ENCODE assay signal across 36 cellular contexts in genomic region chr3:11405323-11405722, GRCh38.
DNase-seq lines count a peak whose midpoint lies in the region; ATAC-seq, FAIRE-seq and TF ChIP-seq lines count a peak whose summit lies in the region.
"Had no signal": no experiment of that assay in that cellular context is flagged by ENCODE, and none has a peak within 500 bp of the region (broad histone marks: within the 10 kb centered on the region; RNA-seq: fewer than 3 reads in every experiment).

No MANE protein-coding gene starts in this region.

- no peaks in the 10 kb centered on the region for H3K4me1 ChIP-seq in HepG2 (ENCODE audit: insufficient read depth, low read length)
- no peaks in the 10 kb centered on the region for H3K4me1 ChIP-seq in right lobe of liver
- no peaks in the 10 kb centered on the region for H3K4me1 ChIP-seq in A549
- no peaks in the 10 kb centered on the region for H3K4me1 ChIP-seq in IMR-90 (ENCODE audit: control insufficient read depth, insufficient read depth, low read length)
- H3K4me1 ChIP-seq in K562 (replicated peaks in 1 of 2; ENCODE audit: control insufficient read depth in 2 of 2, insufficient read depth in 2 of 2, low read length in 2 of 2), result no peaks in the 10 kb centered on the region
- H3K4me1 ChIP-seq: BE2C; BLaER1; BLaER1 treated with 17β-estradiol and CSF1 and Interleukin-3, amounts not matched to agents 10 nM and 100 nM; Caco-2 had no signal

- ATAC-seq in HepG2 (no peak), right lobe of liver (no peak), A549 (no peak), IMR-90 (ENCODE audit: low read depth) (no peak), K562 (no peak), Right ventricle myocardium superior (ENCODE audit: poor library complexity) (no peak), HG03342 (IDR thresholded peaks at IDR 0.05; ENCODE audit: unreplicated experiment) (no peak)
- no peak for ATAC-seq in effector memory CD8-positive, alpha-beta T cell (replicated peaks)
- ATAC-seq: CD8-positive, alpha-beta T cell had no signal

- DNase-seq in HepG2 (ENCODE audit: low spot score) (no peak), right lobe of liver (no peak), A549 (ENCODE audit: low read depth in 1 of 2, low spot score in 1 of 2) (no peak), IMR-90 (no peak), K562 (ENCODE audit: extremely low read depth in 1 of 4, low spot score in 3 of 4) (no peak), Right ventricle myocardium superior (no peak)
- no peak for DNase-seq in effector memory CD8-positive, alpha-beta T cell
- DNase-seq: 8988T; ACHN; AML-193; BE2C; C1 segment of cervical spinal cord; Caco-2; Calu3; CD4-positive, alpha-beta memory T cell; CD4-positive, alpha-beta T cell; CD4-positive, CD25-positive, alpha-beta regulatory T cell; CD8-positive, alpha-beta memory T cell; CD8-positive, alpha-beta T cell; COR-L47; DMS 273 treated with DMSO at 0.1 percent for 48 hours; DMS153; DMS53; DMS79; DMS79 treated with DMSO at 0.1 percent for 48 hours; DND-41; EL had no signal

- H3K14ac ChIP-seq in IMR-90 (replicated peaks; ENCODE audit: low read depth, low read length), result no peak overlapping the region

- no peak overlapping the region for H3K4me3 ChIP-seq in HepG2 (replicated peaks in 1 of 3; ENCODE audit: insufficient read depth in 1 of 3, low read depth in 2 of 3, low read length in 3 of 3)
- H3K4me3 ChIP-seq in right lobe of liver, result no peak overlapping the region
- no peak overlapping the region for H3K4me3 ChIP-seq in A549
- no peak overlapping the region for H3K4me3 ChIP-seq in IMR-90 (ENCODE audit: insufficient read depth, low read depth, low read length)
- no peak overlapping the region for H3K4me3 ChIP-seq in K562
- H3K4me3 ChIP-seq: BLaER1 had no signal

- CTCF ChIA-PET in HepG2 (lab: Yijun Ruan, JAX; ENCODE audit: low intra/inter-chr PET ratio, low total read pairs) (no interaction called here), A549 (lab: Yijun Ruan, JAX) (no interaction called here), IMR-90 (lab: Yijun Ruan, JAX) (no interaction called here), K562 (lab: Yijun Ruan, JAX; ENCODE audit: low intra/inter-chr PET ratio) (no interaction called here)

- no peak overlapping the region for H3K27ac Mint-ChIP-seq in effector memory CD8-positive, alpha-beta T cell
- H3K27ac Mint-ChIP-seq: B cell; CD4-positive, alpha-beta memory T cell; CD4-positive, alpha-beta T cell; CD4-positive, CD25-positive, alpha-beta regulatory T cell; CD8-positive, alpha-beta memory T cell; CD8-positive, alpha-beta T cell had no signal

- H3K36me3 ChIP-seq in HepG2 (replicated peaks in 1 of 2; ENCODE audit: control insufficient read depth in 1 of 2, insufficient read depth in 2 of 2, low read length in 2 of 2), result no peaks in the 10 kb centered on the region
- H3K36me3 ChIP-seq in right lobe of liver, result no peaks in the 10 kb centered on the region
- peaks cover 2% of the 10 kb centered on the region; the same call in 1 of the 2 replicates for H3K36me3 ChIP-seq in IMR-90 (ENCODE audit: control insufficient read depth, insufficient read depth, low read length)
- peaks cover 2% of the 10 kb centered on the region; the same call in 1 of the 3 replicates for H3K36me3 ChIP-seq in K562 (ENCODE audit: control insufficient read depth, insufficient read depth, low read length)
- H3K36me3 ChIP-seq: BE2C had no signal

- H2AFZ ChIP-seq in HepG2 (ENCODE audit: low read length) (no peak overlapping the region), IMR-90 (replicated peaks; ENCODE audit: low read length, poor library complexity) (no peak overlapping the region), K562 (ENCODE audit: low read depth, low read length) (no peak overlapping the region)

- H3K9me3 Mint-ChIP-seq in effector memory CD8-positive, alpha-beta T cell, result peaks cover 4 to 9% of the 10 kb centered on the region in 2 donors

- H3K4me1 Mint-ChIP-seq in effector memory CD8-positive, alpha-beta T cell (ENCODE audit: low read depth in 2 of 2), result peaks cover 0 to 11% of the 10 kb centered on the region in 2 donors
- H3K4me1 Mint-ChIP-seq: B cell had no signal

- H3K9me3 ChIP-seq in HepG2 (ENCODE audit: low read length) (peaks cover 17% of the 10 kb centered on the region), right lobe of liver (no peaks in the 10 kb centered on the region), A549 (peaks cover 27% of the 10 kb centered on the region), IMR-90 (ENCODE audit: control insufficient read depth, insufficient read depth, low read length) (peaks cover 7% of the 10 kb centered on the region; the same call in 1 of the 2 replicates), K562 (replicated peaks; ENCODE audit: control insufficient read depth, insufficient read depth, low read depth, low read length) (no peaks in the 10 kb centered on the region; the same call in 1 of the 2 replicates)
- H3K9me3 ChIP-seq: BE2C had no signal

- H3K4ac ChIP-seq in IMR-90 (ENCODE audit: low read depth, low read length), result no peak overlapping the region

- TF ChIP-seq CTCF in HepG2 (CRISPR knock-in tag; IDR thresholded peaks at IDR 0.05) (no peak), right lobe of liver (IDR thresholded peaks at IDR 0.05) (no peak), A549 (IDR thresholded peaks at IDR 0.05) (no peak), IMR-90 (conservative IDR thresholded peaks at IDR 0.05; ENCODE audit: low read depth, low read length) (no peak), K562 (IDR thresholded peaks at IDR 0.05 in 2 of 3, conservative IDR thresholded peaks at IDR 0.05 in 1 of 3; ENCODE audit: insufficient read depth in 2 of 3, low read depth in 1 of 3, low read length in 3 of 3) (no peak)

- POLR2A ChIA-PET in HepG2 (lab: Yijun Ruan, JAX) (no interaction called here), A549 (lab: Yijun Ruan, JAX) (no interaction called here), IMR-90 (lab: Charles Lee; ENCODE audit: unreplicated experiment) (no interaction called here), K562 (lab: Yijun Ruan, JAX) (no interaction called here)

- in situ Hi-C loops in HepG2 (cut with HindIII; ENCODE audit: extremely low pct_ligation_motif_present, low pct_unique_long_range_greater_than_20kb), result no loop called here
- in situ Hi-C loops in IMR-90 (cut with MboI; ENCODE audit: low sequenced_read_pairs), result no loop called here
- in situ Hi-C loops in K562 (cut with MboI), result no loop called here

- intact Hi-C loops in HepG2 (cut with micrococcal nuclease; ENCODE audit: unreplicated experiment) (no loop called here), right lobe of liver (cut with DNase I) (no loop called here), IMR-90 (cut with micrococcal nuclease) (no loop called here), K562 (cut with micrococcal nuclease) (no loop called here), Right ventricle myocardium superior (cut with DNase I) (no loop called here)

- no peak overlapping the region for H3K56ac ChIP-seq in IMR-90 (ENCODE audit: extremely low read depth, insufficient read depth, low read length)

- H3K79me2 ChIP-seq in HepG2 (ENCODE audit: insufficient read depth, low read length), result no peaks in the 10 kb centered on the region
- H3K79me2 ChIP-seq in K562 (ENCODE audit: control insufficient read depth, insufficient read depth, low read length), result no peaks in the 10 kb centered on the region

- H3K27me3 Mint-ChIP-seq in effector memory CD8-positive, alpha-beta T cell, result no peaks in the 10 kb centered on the region
- H3K27me3 Mint-ChIP-seq: B cell; CD4-positive, alpha-beta memory T cell; CD4-positive, alpha-beta T cell; CD4-positive, CD25-positive, alpha-beta regulatory T cell; CD8-positive, alpha-beta memory T cell had no signal

- no peak overlapping the region for H4K91ac ChIP-seq in IMR-90 (ENCODE audit: insufficient read depth, low read depth, low read length)

- H2AK9ac ChIP-seq in IMR-90 (replicated peaks; ENCODE audit: low read depth, low read length, poor library complexity), result no peak overlapping the region

- H3K9ac ChIP-seq in HepG2 (ENCODE audit: insufficient read depth, low read depth, low read length), result no peak overlapping the region
- no peak overlapping the region for H3K9ac ChIP-seq in IMR-90 (ENCODE audit: low read depth, low read length)
- no peak overlapping the region for H3K9ac ChIP-seq in K562 (ENCODE audit: insufficient read depth in 1 of 2, low read depth in 2 of 2, low read length in 2 of 2)
- H3K9ac ChIP-seq: BLaER1; BLaER1 treated with 17β-estradiol and CSF1 and Interleukin-3, amounts not matched to agents 10 nM and 100 nM had no signal

- no peak overlapping the region for H3K18ac ChIP-seq in IMR-90 (ENCODE audit: low read depth, low read length)

- TF ChIP-seq RAD21 in HepG2 (CRISPR knock-in tag; IDR thresholded peaks at IDR 0.05) (no peak), A549 (conservative IDR thresholded peaks at IDR 0.05 in 1 of 2, IDR thresholded peaks at IDR 0.05 in 1 of 2) (no peak), IMR-90 (IDR thresholded peaks at IDR 0.05; ENCODE audit: low read length) (no peak), K562 (CRISPR knock-in tag; conservative IDR thresholded peaks at IDR 0.05 in 1 of 2, IDR thresholded peaks at IDR 0.05 in 1 of 2) (no peak)

- H3K36me3 Mint-ChIP-seq in effector memory CD8-positive, alpha-beta T cell (ENCODE audit: insufficient read depth), result peaks cover 6% of the 10 kb centered on the region

- no peak overlapping the region for H3K23ac ChIP-seq in IMR-90 (ENCODE audit: low read depth, low read length)

- H4K8ac ChIP-seq in IMR-90 (ENCODE audit: low read depth in 2 of 2, low read length in 2 of 2), result no peak overlapping the region

- H3K4me2 ChIP-seq in HepG2 (ENCODE audit: low read depth, low read length) (no peak overlapping the region), A549 (no peak overlapping the region), IMR-90 (ENCODE audit: low read depth, low read length) (no peak overlapping the region), K562 (ENCODE audit: insufficient read depth, low read length) (no peak overlapping the region)
- H3K4me2 ChIP-seq: BLaER1; BLaER1 treated with 17β-estradiol and CSF1 and Interleukin-3, amounts not matched to agents 10 nM and 100 nM had no signal

- H3K9me1 ChIP-seq in IMR-90 (ENCODE audit: insufficient read depth, low read length) (no peaks in the 10 kb centered on the region), K562 (ENCODE audit: control insufficient read depth, insufficient read depth, low read length) (no peaks in the 10 kb centered on the region)

- H2BK20ac ChIP-seq in IMR-90 (ENCODE audit: low read depth, low read length), result no peak overlapping the region

- no peak overlapping the region for H2BK120ac ChIP-seq in IMR-90 (ENCODE audit: low read depth, low read length)

- H3K27me3 ChIP-seq in HepG2 (ENCODE audit: control insufficient read depth in 1 of 2, insufficient read depth in 2 of 2, low read length in 2 of 2) (no peaks in the 10 kb centered on the region), right lobe of liver (no peaks in the 10 kb centered on the region), IMR-90 (ENCODE audit: control insufficient read depth, insufficient read depth, low read length) (no peaks in the 10 kb centered on the region), K562 (ENCODE audit: control insufficient read depth in 2 of 2, insufficient read depth in 2 of 2, low read length in 2 of 2) (no peaks in the 10 kb centered on the region)
- H3K27me3 ChIP-seq: BE2C; BLaER1; BLaER1 treated with 17β-estradiol and CSF1 and Interleukin-3, amounts not matched to agents 10 nM and 100 nM had no signal

- TF ChIP-seq EP300 in HepG2 (IDR thresholded peaks at IDR 0.05; ENCODE audit: low read depth in 2 of 2, low read length in 2 of 2), result no peak
- TF ChIP-seq EP300 in HepG2 (CRISPR knock-in tag; IDR thresholded peaks at IDR 0.05; ENCODE audit: borderline replicate concordance), result no peak
- no peak for TF ChIP-seq EP300 in A549 (IDR thresholded peaks at IDR 0.05)
- TF ChIP-seq EP300 in K562 (IDR thresholded peaks at IDR 0.05; ENCODE audit: low read length), result no peak

- H3K4me3 Mint-ChIP-seq in effector memory CD8-positive, alpha-beta T cell, result no peak overlapping the region
- H3K4me3 Mint-ChIP-seq: B cell; CD14-positive monocyte; CD4-positive, alpha-beta T cell; CD8-positive, alpha-beta memory T cell; CD8-positive, alpha-beta T cell had no signal

- dilution Hi-C loops in IMR-90 (cut with HindIII; ENCODE audit: low sequenced_read_pairs, unreplicated experiment), result no loop called here

- no peak overlapping the region for H2BK5ac ChIP-seq in IMR-90 (ENCODE audit: low read depth, low read length, poor library complexity, severe bottlenecking)

- FAIRE-seq in HepG2 (lab: Jason Lieb, UNC), result no peak
- no peak for FAIRE-seq in A549 (lab: Jason Lieb, UNC)
- FAIRE-seq in K562 (lab: Jason Lieb, UNC), result no peak
- FAIRE-seq: A204.1, D721Med had no signal

- 98% methylated on average over 2 of the region's 2 CpGs for WGBS in HepG2 (ENCODE audit: low lambda C conversion rate)
- WGBS in right lobe of liver (ENCODE audit: insufficient coverage, low coverage, low lambda C conversion rate, missing lambda C conversion rate), result 100% methylated on average over 2 of the region's 2 CpGs
- 95% methylated on average over 2 of the region's 2 CpGs for whole genome bisulfite sequencing in A549 (ENCODE audit: missing lambda C conversion rate)
- WGBS in IMR-90 (ENCODE audit: extremely low coverage in 2 of 2, insufficient read length in 1 of 2), 2 experiments, result no CpG with 5 or more reads among the region's 2 CpGs
- 85% methylated on average over 2 of the region's 2 CpGs for WGBS in K562 (ENCODE audit: insufficient coverage, low coverage, missing lambda C conversion rate)

- no TSS peak for BruUV-seq in HepG2 (replicated peaks; lab: Mats Ljungman, UMichigan)
- BruUV-seq in IMR-90 (replicated peaks; lab: Mats Ljungman, UMichigan), result no TSS peak
- no TSS peak for BruUV-seq in K562 (replicated peaks; lab: Mats Ljungman, UMichigan)

- no peak overlapping the region for H2BK15ac ChIP-seq in IMR-90 (ENCODE audit: low read depth, low read length)

- no peak overlapping the region for H4K5ac ChIP-seq in IMR-90 (ENCODE audit: low read depth, low read length)

- H3K27ac ChIP-seq in HepG2 (ENCODE audit: extremely low read length, insufficient read depth, low read length) (no peak overlapping the region), right lobe of liver (no peak overlapping the region), A549 (no peak overlapping the region), IMR-90 (ENCODE audit: insufficient read depth, low read length) (no peak overlapping the region), K562 (ENCODE audit: extremely low read depth, low read depth, low read length) (no peak overlapping the region)
- H3K27ac ChIP-seq: 22Rv1; BLaER1; BLaER1 treated with 17β-estradiol and CSF1 and Interleukin-3, amounts not matched to agents 10 nM and 100 nM; C4-2B had no signal

- no peak overlapping the region for H2AK5ac ChIP-seq in IMR-90 (ENCODE audit: low read depth, low read length)

- no peaks in the 10 kb centered on the region; a peak in 2 of 4 replicates for H3K79me1 ChIP-seq in IMR-90 (ENCODE audit: low read depth in 1 of 2, low read length in 2 of 2)

- H4K20me1 ChIP-seq in HepG2 (ENCODE audit: insufficient read depth, low read length) (no peaks in the 10 kb centered on the region), IMR-90 (ENCODE audit: insufficient read depth, low read length) (no peaks in the 10 kb centered on the region), K562 (replicated peaks; ENCODE audit: control insufficient read depth, insufficient read depth, low read length) (no peaks in the 10 kb centered on the region)
- H4K20me1 ChIP-seq: BLaER1 had no signal

- TF ChIP-seq POLR2A in HepG2 (IDR thresholded peaks at IDR 0.05; ENCODE audit: insufficient read depth in 1 of 2, low read depth in 2 of 2, low read length in 2 of 2) (no peak), right lobe of liver (IDR thresholded peaks at IDR 0.05) (no peak), A549 (IDR thresholded peaks at IDR 0.05; ENCODE audit: low read length) (no peak), IMR-90 (IDR thresholded peaks at IDR 0.05; ENCODE audit: low read depth, low read length) (no peak), K562 (conservative IDR thresholded peaks at IDR 0.05) (no peak)

Comparison
In these comparisons a context has a peak if more than half of its experiments do, and no peak if none do; other contexts are left out.
1. Of the 241 proteins assayed by ChIP-seq in both HepG2 and K562: peak only in HepG2: MAFF and MAFK; only in K562: none; in both: none; in neither: 239.